ENCODE assay signal across 23 cellular contexts in the genomic region with DNA sequence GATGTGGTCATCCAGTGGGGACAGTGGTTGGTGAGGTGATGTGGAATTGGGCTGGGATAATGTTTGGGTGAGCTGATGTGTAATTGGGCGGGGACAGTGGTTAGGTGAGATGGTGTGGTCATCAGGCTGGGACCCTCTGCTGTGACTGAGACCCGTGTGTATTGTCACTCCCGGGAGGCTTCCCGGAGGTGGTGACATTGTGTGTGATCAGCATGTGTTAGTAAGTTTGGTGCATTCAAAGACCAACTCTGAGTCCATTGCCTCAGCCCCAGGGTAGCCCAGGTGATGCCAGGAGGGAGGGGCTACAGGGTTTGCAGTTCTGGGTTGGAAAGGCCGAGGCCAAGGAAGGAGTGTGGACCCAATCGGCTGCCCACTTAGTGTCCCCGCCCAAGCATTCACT.
DNase-seq lines count a peak whose midpoint lies in the region; ATAC-seq, FAIRE-seq and TF ChIP-seq lines count a peak whose summit lies in the region.
"Had no signal": no experiment of that assay in that cellular context is flagged by ENCODE, and none has a peak within 500 bp of the region (broad histone marks: within the 10 kb centered on the region; RNA-seq: fewer than 3 reads in every experiment).

No MANE protein-coding gene starts in this region.

- H3K4me3 ChIP-seq in left ventricle myocardium inferior (no peak overlapping the region), kidney (ENCODE audit: low read length in 2 of 2) (no peak overlapping the region), osteoblast (ENCODE audit: insufficient read depth, low read length) (no peak overlapping the region), SJCRH30 (no peak overlapping the region), GM23248 (no peak overlapping the region)
- H3K4me3 ChIP-seq: GM12878, GM23338 had no signal

- no peaks in the 10 kb centered on the region for H4K20me1 ChIP-seq in osteoblast (ENCODE audit: insufficient read depth, low read length)
- no peaks in the 10 kb centered on the region for H4K20me1 ChIP-seq in GM23248 (ENCODE audit: insufficient read depth)

- H2AFZ ChIP-seq in osteoblast (ENCODE audit: low read length) (no peak overlapping the region), GM23248 (no peak overlapping the region)
- H2AFZ ChIP-seq: GM23338 had no signal

- WGBS in GM23248 (ENCODE audit: low coverage in 1 of 2, low lambda C conversion rate in 2 of 2, missing lambda C conversion rate in 2 of 2), 2 experiments, result 46 to 50% methylated on average over 7 of the region's 7 CpGs

- H3K4me1 ChIP-seq in left ventricle myocardium inferior (no peaks in the 10 kb centered on the region), kidney (ENCODE audit: control insufficient read depth in 1 of 2, insufficient read depth in 1 of 2, low read depth in 1 of 2, low read length in 2 of 2) (no peaks in the 10 kb centered on the region), osteoblast (ENCODE audit: insufficient read depth, low read length) (no peaks in the 10 kb centered on the region), SJCRH30 (no peaks in the 10 kb centered on the region), GM23248 (ENCODE audit: insufficient read depth) (no peaks in the 10 kb centered on the region)
- H3K4me1 ChIP-seq: BE2C had no signal

- peak; percentile 0 for DNase-seq in left ventricle myocardium inferior
- no peak for DNase-seq in left cardiac atrium
- peak; percentile 21 for DNase-seq in kidney
- DNase-seq in osteoblast (ENCODE audit: insufficient read length, low spot score, missing footprints), result peak; percentile 25
- no peak for DNase-seq in SJCRH30
- no peak for DNase-seq in GM23248
- DNase-seq: 8988T; ACHN; BE2C; C1 segment of cervical spinal cord; CD4-positive, CD25-positive, alpha-beta regulatory T cell; COR-L47; DMS 273 treated with DMSO at 0.1 percent for 48 hours; DMS53; DND-41; EL; H7; HFFc6; IMR-90 had no signal

- intact Hi-C loops in left ventricle myocardium inferior (cut with micrococcal nuclease), result no loop called here
- intact Hi-C loops in left cardiac atrium (cut with DNase I), result no loop called here
- intact Hi-C loops in kidney (cut with DNase I), result no loop called here

- no peaks in the 10 kb centered on the region for H3K79me2 ChIP-seq in osteoblast (ENCODE audit: insufficient read depth, low read length)
- H3K79me2 ChIP-seq in GM23248 (ENCODE audit: insufficient read depth), result no peaks in the 10 kb centered on the region

- peaks cover 68% of the 10 kb centered on the region for H3K27me3 ChIP-seq in left ventricle myocardium inferior (ENCODE audit: low read depth)
- no peaks in the 10 kb centered on the region for H3K27me3 ChIP-seq in osteoblast (ENCODE audit: insufficient read depth, low read length)
- peaks cover 22% of the 10 kb centered on the region for H3K27me3 ChIP-seq in SJCRH30
- peaks cover 9% of the 10 kb centered on the region for H3K27me3 ChIP-seq in GM23248 (replicated peaks; ENCODE audit: insufficient read depth)
- H3K27me3 ChIP-seq: BE2C had no signal

- H3K9me3 ChIP-seq in left ventricle myocardium inferior (replicated peaks) (no peaks in the 10 kb centered on the region), kidney (ENCODE audit: control insufficient read depth in 1 of 2, low read length in 2 of 2) (no peaks in the 10 kb centered on the region), osteoblast (ENCODE audit: low read depth, low read length) (no peaks in the 10 kb centered on the region), SJCRH30 (replicated peaks) (no peaks in the 10 kb centered on the region), GM23248 (ENCODE audit: low read depth) (no peaks in the 10 kb centered on the region)
- H3K9me3 ChIP-seq: BE2C had no signal

- H3K36me3 ChIP-seq in left ventricle myocardium inferior (no peaks in the 10 kb centered on the region), kidney (ENCODE audit: control insufficient read depth in 1 of 2, insufficient read depth in 2 of 2, low read length in 2 of 2) (no peaks in the 10 kb centered on the region), osteoblast (ENCODE audit: insufficient read depth, low read length) (no peaks in the 10 kb centered on the region), SJCRH30 (no peaks in the 10 kb centered on the region), GM23248 (ENCODE audit: low read depth) (no peaks in the 10 kb centered on the region)
- H3K36me3 ChIP-seq: BE2C had no signal

- H3K27ac ChIP-seq in left ventricle myocardium inferior (replicated peaks), result no peak overlapping the region
- H3K27ac ChIP-seq in kidney (ENCODE audit: low read depth in 2 of 2, low read length in 2 of 2), result no peak overlapping the region
- no peak overlapping the region for H3K27ac ChIP-seq in osteoblast (ENCODE audit: low read depth, low read length)
- H3K27ac ChIP-seq in SJCRH30, result no peak overlapping the region
- H3K27ac ChIP-seq in GM23248, result no peak overlapping the region

- TF ChIP-seq CTCF in left ventricle myocardium inferior (IDR thresholded peaks at IDR 0.05; ENCODE audit: borderline replicate concordance), result no peak
- TF ChIP-seq CTCF in kidney (IDR thresholded peaks at IDR 0.05; ENCODE audit: borderline replicate concordance, extremely low read depth, insufficient read depth), result no peak
- TF ChIP-seq CTCF in osteoblast (IDR thresholded peaks at IDR 0.05; ENCODE audit: extremely low read depth, low read depth, low read length), result no peak

- no peak overlapping the region for H3K9ac ChIP-seq in kidney (ENCODE audit: low read length in 2 of 2)
- no peak overlapping the region for H3K9ac ChIP-seq in GM23248

- in situ Hi-C loops in GM23248 (cut with MboI), result no loop called here

- no peaks in the 10 kb centered on the region for H3F3A ChIP-seq in GM23248 (ENCODE audit: insufficient read depth)

- no peak for ATAC-seq in left cardiac atrium
- no peak for ATAC-seq in activated CD4-positive, CD25-positive, alpha-beta regulatory T cell treated with anti-CD3 and anti-CD28 coated beads, Interleukin-2, amount 50 U/mL, for 24 hours
- ATAC-seq: GM12878, GM23338, HCT116 had no signal

- no peak overlapping the region for H3K4me2 ChIP-seq in osteoblast (ENCODE audit: insufficient read depth, low read length)
- no peak overlapping the region for H3K4me2 ChIP-seq in GM23248 (ENCODE audit: unreplicated experiment)
- H3K4me2 ChIP-seq: GM23338 had no signal

- H3K9me2 ChIP-seq in GM23248 (ENCODE audit: insufficient read depth), result no peaks in the 10 kb centered on the region

- no peak for FAIRE-seq in kidney (lab: Jason Lieb, UNC)
- FAIRE-seq: GM12878 had no signal

Comparison
In these comparisons a context has a peak if more than half of its experiments do, and no peak if none do; other contexts are left out.
1. DNase-seq: peak in left ventricle myocardium inferior (single experiment), kidney (single experiment) and osteoblast (single experiment); none in left cardiac atrium (single experiment), SJCRH30 (0 of 2) and GM23248 (single experiment).